ENCODE assay signal across 14 cellular contexts in the genomic region with DNA sequence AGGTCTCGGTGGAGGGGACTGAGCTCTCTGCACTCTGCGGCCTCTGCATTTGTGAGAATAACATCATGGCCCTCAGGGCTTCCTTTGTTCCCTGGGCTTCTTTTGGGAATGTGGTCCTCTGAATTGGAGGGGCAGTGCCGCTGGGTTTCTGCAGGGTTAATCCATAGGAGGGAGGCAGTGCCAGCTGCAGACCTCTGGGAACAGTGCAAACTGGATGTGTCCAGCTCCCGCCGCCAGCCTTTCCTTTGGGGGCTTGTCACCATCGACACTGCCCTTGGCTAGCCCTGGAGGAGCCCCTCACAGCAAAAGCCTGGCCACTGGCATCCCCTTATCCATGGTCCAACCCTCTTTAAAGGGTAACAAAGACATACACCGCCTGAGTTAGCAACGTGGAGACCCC.
DNase-seq lines count a peak whose midpoint lies in the region; ATAC-seq and TF ChIP-seq lines count a peak whose summit lies in the region.
"Had no signal": no experiment of that assay in that cellular context is flagged by ENCODE, and none has a peak within 500 bp of the region (broad histone marks: within the 10 kb centered on the region; RNA-seq: fewer than 3 reads in every experiment).

No MANE protein-coding gene starts in this region.

- WGBS in neuronal stem cell (ENCODE audit: extremely low coverage in 2 of 2, insufficient read length in 2 of 2, insufficient replicate concordance in 1 of 2), 2 donors = no CpG with 5 or more reads among the region's 8 CpGs

- no peak overlapping the region for H3K4ac ChIP-seq in neuronal stem cell (ENCODE audit: low read length)

- TF ChIP-seq CTCF in right atrium auricular region (IDR thresholded peaks at IDR 0.05) = no peak

- H2AFZ ChIP-seq in neuronal stem cell (ENCODE audit: low read length) = no peak overlapping the region

- intact Hi-C loops in left cardiac atrium (cut with DNase I) = no loop called here

- no peak overlapping the region for H3K14ac ChIP-seq in neuronal stem cell (ENCODE audit: low read length)

- H4K8ac ChIP-seq in neuronal stem cell (ENCODE audit: low read depth, low read length) = no peak overlapping the region

- no peak overlapping the region for H3K23ac ChIP-seq in neuronal stem cell (ENCODE audit: low read depth, low read length, poor library complexity)

- H3K9me3 ChIP-seq in right atrium auricular region = no peaks in the 10 kb centered on the region
- peaks cover 0 to 8% of the 10 kb centered on the region in 2 donors for H3K9me3 ChIP-seq in neuronal stem cell (replicated peaks in 1 of 2; ENCODE audit: control insufficient read depth in 2 of 2, insufficient read depth in 1 of 2, low read depth in 1 of 2, low read length in 2 of 2)

- H3K36me3 ChIP-seq in right atrium auricular region = no peaks in the 10 kb centered on the region
- no peaks in the 10 kb centered on the region for H3K36me3 ChIP-seq in neuronal stem cell (replicated peaks in 1 of 2; ENCODE audit: control insufficient read depth in 2 of 2, insufficient read depth in 2 of 2, low read length in 2 of 2)

- H2BK5ac ChIP-seq in neuronal stem cell (ENCODE audit: low read length) = no peak overlapping the region

- H3K4me2 ChIP-seq in neuronal stem cell (ENCODE audit: insufficient read depth, low read length, poor library complexity, severe bottlenecking) = no peak overlapping the region

- H4K91ac ChIP-seq in neuronal stem cell (ENCODE audit: low read depth, low read length, poor library complexity) = no peak overlapping the region

- H3K18ac ChIP-seq in neuronal stem cell (ENCODE audit: low read length) = peak overlapping the region; percentile 55

- H3K27ac ChIP-seq in right atrium auricular region (no peak overlapping the region), cingulate gyrus (ENCODE audit: low read depth, low read length) (peak overlapping the region; percentile 54), neuronal stem cell (replicated peaks; ENCODE audit: low read length) (no peak overlapping the region)

- no peaks in the 10 kb centered on the region for H3K4me1 ChIP-seq in right atrium auricular region
- H3K4me1 ChIP-seq in neuronal stem cell (ENCODE audit: control insufficient read depth in 2 of 2, insufficient read depth in 1 of 2, low read depth in 1 of 2, low read length in 2 of 2) = peaks cover 0 to 6% of the 10 kb centered on the region in 2 donors

- H3K27me3 ChIP-seq in right atrium auricular region (no peaks in the 10 kb centered on the region), neuronal stem cell (ENCODE audit: control insufficient read depth in 3 of 3, insufficient read depth in 3 of 3, low read depth in 1 of 3, low read length in 3 of 3) (peaks cover 0 to 30% (median 3%) of the 10 kb centered on the region in 3 experiments)

- no peak overlapping the region for H3K9ac ChIP-seq in neuronal stem cell (ENCODE audit: low read depth, low read length, poor library complexity)

- no peak overlapping the region for H2BK12ac ChIP-seq in neuronal stem cell (ENCODE audit: low read length)

- no peak overlapping the region for H2BK15ac ChIP-seq in neuronal stem cell (ENCODE audit: low read length)

- ATAC-seq in left cardiac atrium = no peak
- ATAC-seq in activated CD4-positive, CD25-positive, alpha-beta regulatory T cell treated with anti-CD3 and anti-CD28 coated beads, Interleukin-2, amount 50 U/mL, for 24 hours = no peak
- no peak for ATAC-seq in GM18498 (IDR thresholded peaks at IDR 0.05; ENCODE audit: unreplicated experiment)
- ATAC-seq in GM18870 (IDR thresholded peaks at IDR 0.05; ENCODE audit: unreplicated experiment) = no peak
- ATAC-seq: GM12878, HCT116, HepG2 had no signal

- no peak overlapping the region for H2BK120ac ChIP-seq in neuronal stem cell (ENCODE audit: low read depth, low read length)

- H2AK5ac ChIP-seq in neuronal stem cell (ENCODE audit: low read depth, low read length) = no peak overlapping the region

- H3K79me1 ChIP-seq in neuronal stem cell (ENCODE audit: low read depth, low read length) = peaks cover 2% of the 10 kb centered on the region

- peak; percentile 7 for DNase-seq in right atrium auricular region (ENCODE audit: low spot score)
- no peak for DNase-seq in left cardiac atrium
- DNase-seq in neuronal stem cell (ENCODE audit: low spot score) = no peak
- DNase-seq: C1 segment of cervical spinal cord; Calu3; CD4-positive, alpha-beta T cell; DMS 273 treated with DMSO at 0.1 percent for 48 hours had no signal

- H3K4me3 ChIP-seq in right atrium auricular region = no peak overlapping the region
- no peak overlapping the region for H3K4me3 ChIP-seq in neuronal stem cell (ENCODE audit: low read length in 2 of 2)
- H3K4me3 ChIP-seq: GM12878 had no signal
